17 cellular contexts compared by ENCODE assay signal in the genomic region with DNA sequence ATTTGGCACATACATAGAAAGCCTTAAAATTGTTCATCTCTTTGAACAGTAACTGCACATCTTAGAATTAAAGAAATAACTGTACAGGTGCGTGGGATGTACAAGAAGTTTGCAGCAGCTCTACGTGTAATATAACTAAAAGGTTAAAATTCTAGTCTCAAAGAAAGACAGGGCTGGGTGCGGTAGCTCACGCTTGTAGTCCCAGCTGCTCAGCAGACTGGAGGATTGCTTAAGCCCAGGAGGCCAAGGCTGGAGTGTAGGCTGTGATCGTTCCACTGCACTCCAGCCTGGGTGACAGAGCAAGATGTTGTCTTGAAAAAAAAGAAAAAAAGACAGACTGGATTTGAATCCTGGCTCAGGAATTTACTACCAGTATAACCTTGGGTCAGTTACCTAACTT.
"Had no signal": no experiment of that assay in that cellular context is flagged by ENCODE, and none has a peak within 500 bp of the region (broad histone marks: within the 10 kb centered on the region; RNA-seq: fewer than 3 reads in every experiment).

No MANE protein-coding gene starts in this region.

- H3K27me3 ChIP-seq: dorsolateral prefrontal cortex, esophagus muscularis mucosa, gastrocnemius medialis, heart right ventricle, left lung had no signal

- H3K4me1 ChIP-seq: left lung, lower lobe of right lung had no signal

- H3K4me3 ChIP-seq: coronary artery, dorsolateral prefrontal cortex, esophagus muscularis mucosa, gastrocnemius medialis, heart right ventricle, left lung, lower lobe of right lung had no signal

- DNase-seq: dermis blood vessel endothelial cell; dorsolateral prefrontal cortex; effector CD4-positive, alpha-beta T cell; effector memory CD4-positive, alpha-beta T cell; foreskin melanocyte; gastrocnemius medialis; glutamatergic neuron; heart right ventricle; hippocampal formation; left cardiac atrium; left lung; left ventricle myocardium superior; lower lobe of right lung; mesendoderm; midbrain had no signal

- ATAC-seq: gastrocnemius medialis, left cardiac atrium, left lung, left ventricle myocardium superior, lower lobe of right lung had no signal

- H3K9me3 ChIP-seq: esophagus muscularis mucosa, gastrocnemius medialis, heart right ventricle, left lung, lower lobe of right lung had no signal

- H3K27ac ChIP-seq: coronary artery, dorsolateral prefrontal cortex, esophagus muscularis mucosa, gastrocnemius medialis, heart right ventricle, left lung, lower lobe of right lung had no signal
